Comparison of ENCODE assay signal across 25 cellular contexts in genomic region chr2:144274131-144274530, GRCh38.
DNase-seq lines count a peak whose midpoint lies in the region; TF ChIP-seq lines count a peak whose summit lies in the region.
"Had no signal": no experiment of that assay in that cellular context is flagged by ENCODE, and none has a peak within 500 bp of the region (broad histone marks: within the 10 kb centered on the region; RNA-seq: fewer than 3 reads in every experiment).

No MANE protein-coding gene starts in this region.

- H3K27ac ChIP-seq in mesendoderm (ENCODE audit: low read depth, low read length) = peak overlapping the region; percentile 72
- H3K27ac ChIP-seq: GM23248, RWPE1, SK-N-MC had no signal

- H4K8ac ChIP-seq in mesendoderm (ENCODE audit: low read depth, low read length) = no peak overlapping the region

- no peak overlapping the region for H4K5ac ChIP-seq in mesendoderm (ENCODE audit: low read length)

- no peak overlapping the region for H2BK15ac ChIP-seq in mesendoderm (replicated peaks; ENCODE audit: low read depth)

- peak; percentile 35 for DNase-seq in HT1080 (ENCODE audit: low read depth)
- peak; percentile 6 to 53 for DNase-seq in cardiac fibroblast (ENCODE audit: low read depth in 2 of 2)
- peak; percentile 12 for DNase-seq in fibroblast of the aortic adventitia (ENCODE audit: low read depth)
- DNase-seq in mesendoderm = peak; percentile 92
- DNase-seq in NCI-H345 treated with DMSO at 0.1 percent for 48 hours (lab: John Stamatoyannopoulos, UW; ENCODE audit: unreplicated experiment) = no peak
- DNase-seq in GOT3 (lab: John Stamatoyannopoulos, UW) = no peak
- no peak for DNase-seq in H7
- DNase-seq: C1 segment of cervical spinal cord; CD4-positive, alpha-beta memory T cell; COR-L47; EL; GDM1; GM23248; HFFc6; Karpas-422; NCI-H1105; NCI-H146; NCI-H1930; NCI-H510A; NCI-H69; SIG-M5 had no signal

- H3K18ac ChIP-seq in mesendoderm (ENCODE audit: low read length) = peak overlapping the region; percentile 75

- H2BK5ac ChIP-seq in mesendoderm (ENCODE audit: low read length) = no peak overlapping the region

- H3K4me2 ChIP-seq in mesendoderm (ENCODE audit: low read length) = no peak overlapping the region

- H3K4me1 ChIP-seq in mesendoderm (ENCODE audit: control insufficient read depth, low read depth, low read length) = peaks cover 2% of the 10 kb centered on the region

- H2AK5ac ChIP-seq in mesendoderm (ENCODE audit: low read length) = no peak overlapping the region

- peak overlapping the region; percentile 52 for H3K4ac ChIP-seq in mesendoderm (ENCODE audit: low read depth, low read length)

- no CpG with 5 or more reads among the region's 2 CpGs for WGBS in mesendoderm (ENCODE audit: extremely low coverage, insufficient coverage, low lambda C conversion rate)

- no peaks in the 10 kb centered on the region for H3K79me2 ChIP-seq in mesendoderm (ENCODE audit: control insufficient read depth, insufficient read depth, low read length)

- no peak overlapping the region for H3K23ac ChIP-seq in mesendoderm (ENCODE audit: low read length)

- H3K56ac ChIP-seq in mesendoderm (ENCODE audit: low read length) = no peak overlapping the region

- no peak overlapping the region for H3K9ac ChIP-seq in mesendoderm (ENCODE audit: low read length)
- H3K9ac ChIP-seq: GM23248 had no signal

- H3K4me3 ChIP-seq in cardiac fibroblast (replicated peaks in 1 of 2; ENCODE audit: low read depth in 2 of 2, low read length in 2 of 2) (no peak overlapping the region), fibroblast of the aortic adventitia (ENCODE audit: low read depth, low read length) (no peak overlapping the region), mesendoderm (ENCODE audit: low read length) (no peak overlapping the region), H7 (ENCODE audit: insufficient read depth, low read depth, low read length) (no peak overlapping the region)
- H3K4me3 ChIP-seq: GM12878, GM23248, HAP-1, SK-N-MC had no signal

- TF ChIP-seq CTCF in cardiac fibroblast (IDR thresholded peaks at IDR 0.05; ENCODE audit: low read depth, low read length) (no peak), fibroblast of the aortic adventitia (IDR thresholded peaks at IDR 0.05; ENCODE audit: insufficient read depth, low read length) (no peak)

- H3K27me3 ChIP-seq in mesendoderm (ENCODE audit: insufficient read depth, low read length, poor library complexity) = no peaks in the 10 kb centered on the region
- no peaks in the 10 kb centered on the region for H3K27me3 ChIP-seq in H7 (ENCODE audit: control insufficient read depth, insufficient read depth, low read length)

- H3K36me3 ChIP-seq in mesendoderm (ENCODE audit: control insufficient read depth, insufficient read depth, low read length) (no peaks in the 10 kb centered on the region), H7 (replicated peaks; ENCODE audit: control insufficient read depth, insufficient read depth, low read length) (no peaks in the 10 kb centered on the region)
- H3K36me3 ChIP-seq: HAP-1 had no signal

- peaks cover 2% of the 10 kb centered on the region for H3K79me1 ChIP-seq in mesendoderm (ENCODE audit: low read length)

- H2BK120ac ChIP-seq in mesendoderm (ENCODE audit: low read depth, low read length) = no peak overlapping the region

Comparison
In these comparisons a context has a peak if more than half of its experiments do, and no peak if none do; other contexts are left out.
1. DNase-seq: peak in HT1080 (single experiment), cardiac fibroblast (2 of 2), fibroblast of the aortic adventitia (single experiment) and mesendoderm (single experiment); none in NCI-H345 treated with DMSO at 0.1 percent for 48 hours (single experiment), GOT3 (single experiment) and H7 (single experiment).